In genomic region chr9:18371621-18372020, GRCh38 we compare ENCODE assay signal across 19 cellular contexts.
"Had no signal": no experiment of that assay in that cellular context is flagged by ENCODE, and none has a peak within 500 bp of the region (broad histone marks: within the 10 kb centered on the region; RNA-seq: fewer than 3 reads in every experiment).

No MANE protein-coding gene starts in this region.

- DNase-seq: activated CD4-positive, alpha-beta T cell treated with anti-CD3 and anti-CD28 coated beads for 4 hours; activated CD8-positive, alpha-beta T cell treated with anti-CD3 and anti-CD28 coated beads, Interleukin-2, amount 10 ng/mL, durations not matched to agents 7 days and 5 days; activated gamma-delta T cell; activated naive CD4-positive, alpha-beta T cell treated with anti-CD3 and anti-CD28 coated beads for 36 hours; activated T-cell treated with anti-CD3 and anti-CD28 coated beads, Interleukin-2, amount 50 U/mL, for 4 hours; anterior cingulate cortex; KG1; NCI-H1092; NCI-H1930; NCI-H345; NCI-H510A; NCI-H526 treated with DMSO at 0.1 percent for 48 hours; NCI-H82; RPMI8226; SW 1271 had no signal

- ATAC-seq: activated CD4-positive, CD25-positive, alpha-beta regulatory T cell treated with anti-CD3 and anti-CD28 coated beads, Interleukin-2, amount 50 U/mL, for 24 hours; activated CD8-positive, alpha-beta T cell treated with anti-CD3 and anti-CD28 coated beads, Interleukin-2, amount 10 ng/mL, durations not matched to agents 7 days and 5 days; activated T-cell treated with anti-CD3 and anti-CD28 coated beads, Interleukin-2, amount 50 U/mL, for 4 hours; Panc1; Right ventricle myocardium inferior had no signal

- H3K4me3 ChIP-seq: SK-N-MC had no signal

- H3K27ac ChIP-seq: SK-N-MC had no signal
